Comparison of ENCODE assay signal across 1 cellular context in genomic region chr13:110476220-110476617, GRCh38.
TF ChIP-seq lines count a peak whose summit lies in the region.

No MANE protein-coding gene starts in this region.

TF ChIP-seq in H1, 55 proteins besides CTCF, POLR2A, EP300 and RAD21 (continued from another document):
- no peak for TF ChIP-seq EZH2 (IDR thresholded peaks at IDR 0.05; ENCODE audit: low read depth, low read length, severe bottlenecking)
- TF ChIP-seq, protein P1, sequence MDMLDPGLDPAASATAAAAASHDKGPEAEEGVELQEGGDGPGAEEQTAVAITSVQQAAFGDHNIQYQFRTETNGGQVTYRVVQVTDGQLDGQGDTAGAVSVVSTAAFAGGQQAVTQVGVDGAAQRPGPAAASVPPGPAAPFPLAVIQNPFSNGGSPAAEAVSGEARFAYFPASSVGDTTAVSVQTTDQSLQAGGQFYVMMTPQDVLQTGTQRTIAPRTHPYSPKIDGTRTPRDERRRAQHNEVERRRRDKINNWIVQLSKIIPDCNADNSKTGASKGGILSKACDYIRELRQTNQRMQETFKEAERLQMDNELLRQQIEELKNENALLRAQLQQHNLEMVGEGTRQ (IDR thresholded peaks at IDR 0.05; ENCODE audit: low read length): no peak
- TF ChIP-seq SP1 (IDR thresholded peaks at IDR 0.05; ENCODE audit: low read depth, low read length): no peak
- no peak for TF ChIP-seq TAF7 (optimal IDR thresholded peaks at IDR 0.05; ENCODE audit: borderline replicate concordance, low read depth, low read length)
- no peak for TF ChIP-seq HDAC6 (IDR thresholded peaks at IDR 0.05; ENCODE audit: low read depth, low read length)
- TF ChIP-seq EGR1 (IDR thresholded peaks at IDR 0.05; ENCODE audit: borderline replicate concordance, low read depth, low read length): no peak
- no peak for TF ChIP-seq TAF1 (IDR thresholded peaks at IDR 0.05; ENCODE audit: low read depth, low read length)
- no peak for TF ChIP-seq GABPA (IDR thresholded peaks at IDR 0.05; ENCODE audit: borderline replicate concordance, insufficient read depth, low read length)
- TF ChIP-seq POLR2AphosphoS5 (IDR thresholded peaks at IDR 0.05; ENCODE audit: low read depth, low read length): no peak
